18 cellular contexts compared by ENCODE assay signal in the genomic region with DNA sequence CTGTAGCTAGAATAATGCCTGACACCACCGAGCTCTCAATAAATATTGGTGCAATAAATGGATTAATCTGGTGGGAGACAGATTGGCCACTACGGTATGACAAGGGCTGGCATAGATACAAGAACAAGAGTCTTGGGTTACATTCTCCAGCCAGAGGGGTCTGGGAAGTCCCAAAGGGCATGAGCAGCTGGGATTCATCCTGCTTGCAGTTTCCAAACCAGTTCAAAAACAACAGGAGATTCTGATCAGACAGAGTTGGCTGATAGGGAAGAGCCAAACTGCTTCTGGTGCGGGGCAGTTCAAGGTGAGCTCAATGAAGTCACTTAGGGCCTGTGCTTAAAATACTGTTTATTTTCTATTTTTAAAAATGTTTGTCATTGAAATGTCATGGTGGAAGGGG.
"Had no signal": no experiment of that assay in that cellular context is flagged by ENCODE, and none has a peak within 500 bp of the region (broad histone marks: within the 10 kb centered on the region; RNA-seq: fewer than 3 reads in every experiment).

No MANE protein-coding gene starts in this region.

- H3K4me3 ChIP-seq: gastroesophageal sphincter, hepatocyte, sigmoid colon, uterus had no signal

- H2AFZ ChIP-seq: hepatocyte had no signal

- H3K4me2 ChIP-seq: hepatocyte had no signal

- H3K27ac ChIP-seq: hepatocyte, uterus had no signal

- H3K79me2 ChIP-seq: hepatocyte had no signal

- H3K4me1 ChIP-seq: uterus had no signal

- H3K27me3 ChIP-seq: gastroesophageal sphincter, hepatocyte, sigmoid colon, uterus had no signal

- ATAC-seq: activated naive CD4-positive, alpha-beta T cell treated with anti-CD3 and anti-CD28 coated beads, Interleukin-2, amount 50 U/mL, for 72 hours; activated T-cell treated with anti-CD3 and anti-CD28 coated beads, Interleukin-2, amount 50 U/mL, for 72 hours; gastroesophageal sphincter; left colon; naive thymus-derived CD8-positive, alpha-beta T cell; T-cell had no signal

- DNase-seq: activated B cell treated with CpG ODN at 0.5 μM for 24 hours; activated CD4-positive, alpha-beta T cell treated with anti-CD3 and anti-CD28 coated beads, Interleukin-2, amount 50 U/mL, for 1 hour; activated naive CD4-positive, alpha-beta T cell; activated T-cell treated with anti-CD3 and anti-CD28 coated beads for 4 hours; activated T-cell treated with anti-CD3 and anti-CD28 coated beads, Interleukin-2, amount 50 U/mL, for 72 hours; amniotic stem cell; central memory CD4-positive, alpha-beta T cell; left colon; naive thymus-derived CD8-positive, alpha-beta T cell; retina; sigmoid colon; stimulated activated naive CD4-positive, alpha-beta T cell; T-cell; trophoblast cell; uterus had no signal

- H3K36me3 ChIP-seq: uterus had no signal

- H3K9me3 ChIP-seq: gastroesophageal sphincter, sigmoid colon, uterus had no signal
